ENCODE assay signal across 7 cellular contexts in the genomic region with DNA sequence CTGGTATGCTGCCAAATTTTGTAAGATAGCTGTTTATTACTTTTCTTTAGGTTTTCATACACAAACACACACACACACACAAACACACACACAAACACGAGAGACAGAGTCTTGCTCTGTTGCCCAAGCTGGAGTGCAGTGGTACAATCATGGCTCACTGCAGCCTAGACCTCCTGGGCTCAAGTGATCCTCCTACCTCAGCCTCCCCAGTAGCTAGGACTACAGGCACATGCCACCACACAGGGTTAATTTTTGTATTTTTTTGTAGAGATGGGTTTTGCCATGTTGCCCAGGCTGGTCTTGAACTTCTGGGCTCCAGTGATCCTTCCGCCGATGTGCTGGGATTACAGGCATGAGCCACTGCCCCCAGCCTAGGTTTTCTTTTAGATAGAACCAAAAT. TPM values are rescaled to one million over a fixed set of nuclear protein-coding genes. Genes with fewer than 3 reads are reported as not detected.
"Had no signal": no experiment of that assay in that cellular context is flagged by ENCODE, and none has a peak within 500 bp of the region (broad histone marks: within the 10 kb centered on the region; RNA-seq: fewer than 3 reads in every experiment).

No MANE protein-coding gene starts in this region.

RNA-seq across cellular contexts. Expression of a gene that starts 42.2 kb away (rescaled TPM):
- total RNA-seq: activated CD4-positive, alpha-beta T cell treated with anti-CD3 and anti-CD28 coated beads, Interleukin-2, amount 10 ng/mL, durations not matched to agents 7 days and 5 days; body of pancreas; left colon; occipital lobe; posterior vena cava; Right ventricle myocardium superior; smooth muscle cell had no signal
- polyA plus RNA-seq: smooth muscle cell had no signal
